ENCODE assay signal across 1 cellular context in the genomic region with DNA sequence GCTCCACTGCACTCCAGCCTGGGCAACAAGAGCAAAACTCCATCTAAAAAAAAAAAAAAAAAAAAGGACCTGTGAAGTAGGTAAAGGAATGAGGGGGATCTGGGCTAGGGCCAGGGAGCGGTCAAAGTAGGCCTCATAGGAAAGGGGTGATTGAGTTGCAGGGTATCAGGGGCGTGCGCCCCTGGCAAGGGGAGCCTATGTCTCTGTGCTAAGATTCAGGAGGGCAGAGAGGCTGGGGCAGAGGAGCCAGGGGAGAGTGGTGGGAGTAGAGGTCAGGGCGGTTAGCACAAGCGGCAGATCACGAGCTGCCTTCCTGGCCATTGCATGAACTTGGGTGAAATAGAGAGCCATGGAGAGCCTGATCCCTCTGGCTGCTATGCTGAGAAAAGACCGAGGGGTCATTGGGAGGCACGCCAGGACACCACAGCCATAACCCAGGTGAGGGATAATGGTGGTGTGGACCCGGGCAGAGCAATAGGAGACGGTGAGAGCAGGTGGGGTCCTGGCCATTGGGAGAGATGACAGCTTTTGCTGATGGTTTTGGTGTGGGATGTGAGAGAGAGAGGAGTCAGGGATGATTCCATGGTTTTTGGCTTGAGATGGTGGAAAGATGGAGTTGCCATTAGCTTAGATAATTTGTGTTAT.
TF ChIP-seq lines count a peak whose summit lies in the region.

No MANE protein-coding gene starts in this region.

TF ChIP-seq in WTC11, 78 proteins besides CTCF, POLR2A, EP300 and RAD21 (continued from another document):
- TF ChIP-seq, protein P1, sequence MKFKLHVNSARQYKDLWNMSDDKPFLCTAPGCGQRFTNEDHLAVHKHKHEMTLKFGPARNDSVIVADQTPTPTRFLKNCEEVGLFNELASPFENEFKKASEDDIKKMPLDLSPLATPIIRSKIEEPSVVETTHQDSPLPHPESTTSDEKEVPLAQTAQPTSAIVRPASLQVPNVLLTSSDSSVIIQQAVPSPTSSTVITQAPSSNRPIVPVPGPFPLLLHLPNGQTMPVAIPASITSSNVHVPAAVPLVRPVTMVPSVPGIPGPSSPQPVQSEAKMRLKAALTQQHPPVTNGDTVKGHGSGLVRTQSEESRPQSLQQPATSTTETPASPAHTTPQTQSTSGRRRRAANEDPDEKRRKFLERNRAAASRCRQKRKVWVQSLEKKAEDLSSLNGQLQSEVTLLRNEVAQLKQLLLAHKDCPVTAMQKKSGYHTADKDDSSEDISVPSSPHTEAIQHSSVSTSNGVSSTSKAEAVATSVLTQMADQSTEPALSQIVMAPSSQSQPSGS (CRISPR knock-in tag; IDR thresholded peaks at IDR 0.05; ENCODE audit: borderline replicate concordance, low read depth), result no peak
- no peak for TF ChIP-seq KAT7 (CRISPR knock-in tag; IDR thresholded peaks at IDR 0.05; ENCODE audit: borderline replicate concordance)
